Comparison of ENCODE assay signal across 1 cellular context in genomic region chr10:75707080-75707840, GRCh38.
TF ChIP-seq lines count a peak whose summit lies in the region.

No MANE protein-coding gene starts in this region.

TF ChIP-seq in HEK293, 187 proteins besides CTCF, POLR2A, EP300 and RAD21 (continued from another document):
- TF ChIP-seq MZF1 (tag by site-specific recombination; IDR thresholded peaks at IDR 0.05; ENCODE audit: borderline replicate concordance) (no peak), ZNF335 (tag by site-specific recombination; conservative IDR thresholded peaks at IDR 0.05) (no peak), ZBTB7A (tag by site-specific recombination; IDR thresholded peaks at IDR 0.05; ENCODE audit: low read depth) (no peak), ZNF366 (tag by site-specific recombination; conservative IDR thresholded peaks at IDR 0.05) (no peak), OVOL3 (tag by site-specific recombination; IDR thresholded peaks at IDR 0.05) (no peak), ZNF184 (tag by site-specific recombination; IDR thresholded peaks at IDR 0.05) (no peak)
TF ChIP-seq in HEK293: peak in this region for 3.
